ENCODE assay signal across 10 cellular contexts in the genomic region with DNA sequence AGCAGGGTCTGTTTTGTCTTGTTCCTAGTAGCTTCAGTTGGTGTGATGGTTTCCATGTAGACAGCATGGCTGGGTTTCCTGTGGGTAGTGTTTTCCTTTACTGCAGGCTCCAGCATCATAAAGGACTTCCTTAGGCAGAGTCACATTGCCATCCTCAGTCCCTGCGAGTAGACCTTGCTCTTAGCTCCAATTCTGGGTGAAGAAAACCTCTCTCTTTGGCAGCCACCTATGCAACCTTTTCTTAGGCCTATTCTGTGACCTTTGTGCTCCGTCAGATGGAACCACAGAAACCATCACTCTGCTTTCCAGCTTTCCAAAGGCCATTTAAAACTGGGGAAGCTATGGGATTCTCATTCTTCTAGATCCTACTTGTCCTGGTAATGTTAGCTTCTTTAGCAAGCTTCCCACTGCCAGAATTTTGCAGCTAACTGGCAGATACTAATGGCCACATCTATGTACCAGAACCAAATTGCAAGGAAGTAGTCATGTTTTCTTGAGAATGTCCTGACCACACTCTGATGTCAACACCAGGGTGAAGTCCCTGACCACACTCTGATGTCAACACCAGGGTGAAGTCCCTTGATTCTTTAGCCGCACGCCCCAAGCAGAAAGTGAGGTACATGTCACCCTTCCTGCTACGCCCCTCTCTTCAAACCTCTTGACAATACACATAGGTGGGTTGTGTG.
DNase-seq lines count a peak whose midpoint lies in the region; ATAC-seq and TF ChIP-seq lines count a peak whose summit lies in the region.
"Had no signal": no experiment of that assay in that cellular context is flagged by ENCODE, and none has a peak within 500 bp of the region (broad histone marks: within the 10 kb centered on the region; RNA-seq: fewer than 3 reads in every experiment).

No MANE protein-coding gene starts in this region.

- 63% methylated on average over 5 of the region's 5 CpGs for WGBS in right lobe of liver (ENCODE audit: insufficient coverage, low coverage, low lambda C conversion rate, missing lambda C conversion rate)

- peaks cover 9% of the 10 kb centered on the region for H3K4me1 Mint-ChIP-seq in activated CD4-positive, alpha-beta T cell treated with anti-CD3 and anti-CD28 coated beads, Interleukin-2, amount 10 ng/mL, durations not matched to agents 7 days and 5 days

- no peaks in the 10 kb centered on the region for H3K4me1 ChIP-seq in right lobe of liver
- H3K4me1 ChIP-seq: parathyroid adenoma had no signal

- no peak overlapping the region for H3K27ac ChIP-seq in right lobe of liver
- H3K27ac ChIP-seq: parathyroid adenoma, VCaP had no signal

- intact Hi-C loops in right lobe of liver (cut with DNase I) = no loop called here

- no peak overlapping the region for H3K4me3 ChIP-seq in right lobe of liver

- ATAC-seq in GM21717 (IDR thresholded peaks at IDR 0.05; ENCODE audit: unreplicated experiment) = peak; percentile 98
- peak; percentile 99 for ATAC-seq in HG03442 (IDR thresholded peaks at IDR 0.05; ENCODE audit: unreplicated experiment)
- ATAC-seq in right lobe of liver = no peak

- H3K36me3 ChIP-seq in right lobe of liver = no peaks in the 10 kb centered on the region

- H3K27me3 Mint-ChIP-seq in activated CD4-positive, alpha-beta T cell treated with anti-CD3 and anti-CD28 coated beads, Interleukin-2, amount 10 ng/mL, durations not matched to agents 7 days and 5 days = no peaks in the 10 kb centered on the region

- no peaks in the 10 kb centered on the region for H3K36me3 Mint-ChIP-seq in activated CD4-positive, alpha-beta T cell treated with anti-CD3 and anti-CD28 coated beads, Interleukin-2, amount 10 ng/mL, durations not matched to agents 7 days and 5 days (ENCODE audit: low read depth)

- POLR2A ChIA-PET in activated CD4-positive, alpha-beta T cell treated with anti-CD3 and anti-CD28 coated beads, Interleukin-2, amount 10 ng/mL, durations not matched to agents 7 days and 5 days (lab: Charles Lee) = no interaction called here

- no peak for TF ChIP-seq POLR2A in right lobe of liver (IDR thresholded peaks at IDR 0.05)

- TF ChIP-seq CTCF in right lobe of liver (IDR thresholded peaks at IDR 0.05) = no peak

- H3K27me3 ChIP-seq in right lobe of liver = no peaks in the 10 kb centered on the region

- peak overlapping the region; percentile 70 for H3K27ac Mint-ChIP-seq in activated CD4-positive, alpha-beta T cell treated with anti-CD3 and anti-CD28 coated beads, Interleukin-2, amount 10 ng/mL, durations not matched to agents 7 days and 5 days

- H3K9me3 ChIP-seq in right lobe of liver = no peaks in the 10 kb centered on the region

- peaks cover 2% of the 10 kb centered on the region for H3K9me3 Mint-ChIP-seq in activated CD4-positive, alpha-beta T cell treated with anti-CD3 and anti-CD28 coated beads, Interleukin-2, amount 10 ng/mL, durations not matched to agents 7 days and 5 days

- H3K4me3 Mint-ChIP-seq in activated CD4-positive, alpha-beta T cell treated with anti-CD3 and anti-CD28 coated beads, Interleukin-2, amount 10 ng/mL, durations not matched to agents 7 days and 5 days = no peak overlapping the region

- DNase-seq in activated CD4-positive, alpha-beta T cell treated with anti-CD3 and anti-CD28 coated beads, Interleukin-2, amount 10 ng/mL, durations not matched to agents 7 days and 5 days = peak; percentile 43
- no peak for DNase-seq in activated CD4-positive, alpha-beta T cell treated with anti-CD3 and anti-CD28 coated beads for 4 hours
- DNase-seq in stimulated activated CD8-positive, alpha-beta memory T cell treated with anti-CD3 and anti-CD28 coated beads, Interleukin-12 subunit alpha, Interleukin-12 subunit beta, amount 100 ng/mL, for 1 hour (ENCODE audit: low read depth) = peak; percentile 0
- DNase-seq in inferior parietal cortex (ENCODE audit: extremely low spot score) = no peak
- no peak for DNase-seq in right lobe of liver
- DNase-seq in NCI-H446 treated with DMSO at 0.1 percent for 48 hours (lab: John Stamatoyannopoulos, UW) = no peak

- CTCF ChIA-PET in activated CD4-positive, alpha-beta T cell treated with anti-CD3 and anti-CD28 coated beads, Interleukin-2, amount 10 ng/mL, durations not matched to agents 7 days and 5 days (lab: Charles Lee) = no interaction called here

Comparison
In these comparisons a context has a peak if more than half of its experiments do, and no peak if none do; other contexts are left out.
1. DNase-seq: peak in activated CD4-positive, alpha-beta T cell treated with anti-CD3 and anti-CD28 coated beads, Interleukin-2, amount 10 ng/mL, durations not matched to agents 7 days and 5 days (single experiment) and stimulated activated CD8-positive, alpha-beta memory T cell treated with anti-CD3 and anti-CD28 coated beads, Interleukin-12 subunit alpha, Interleukin-12 subunit beta, amount 100 ng/mL, for 1 hour (single experiment); none in activated CD4-positive, alpha-beta T cell treated with anti-CD3 and anti-CD28 coated beads for 4 hours (0 of 2), inferior parietal cortex (single experiment), right lobe of liver (0 of 3) and NCI-H446 treated with DMSO at 0.1 percent for 48 hours (single experiment).
2. ATAC-seq: peak in GM21717 (single experiment) and HG03442 (single experiment); none in right lobe of liver (0 of 4).